8 cellular contexts compared by ENCODE assay signal in genomic region chr13:34941835-34942731, GRCh38. TPM values are rescaled to one million over a fixed set of nuclear protein-coding genes. Genes with fewer than 3 reads are reported as not detected.
DNase-seq lines count a peak whose midpoint lies in the region; ATAC-seq and TF ChIP-seq lines count a peak whose summit lies in the region.

Gene NBEA (plus strand): TSS chr13:34942270. CDS start chr13:34942821, 551 bp downstream.

- peaks cover 5% of the 10 kb centered on the region; the same call in 1 of the 2 replicates for H4K20me1 ChIP-seq in OCI-LY7 (ENCODE audit: insufficient read depth, low read length)

- H3K36me3 Mint-ChIP-seq in CD8-positive, alpha-beta memory T cell: no peaks in the 10 kb centered on the region
- peaks cover 2% of the 10 kb centered on the region for H3K36me3 Mint-ChIP-seq in activated T-cell treated with anti-CD3 and anti-CD28 coated beads, Interleukin-2, amount 50 U/mL, for 24 hours (ENCODE audit: low read depth)

- no peaks in the 10 kb centered on the region for H3K36me3 ChIP-seq in CD8-positive, alpha-beta memory T cell (ENCODE audit: insufficient read depth, low read length)
- no peaks in the 10 kb centered on the region for H3K36me3 ChIP-seq in OCI-LY7 (ENCODE audit: insufficient read depth, low read length)
- no peaks in the 10 kb centered on the region for H3K36me3 ChIP-seq in esophagus (ENCODE audit: control insufficient read depth in 2 of 2, insufficient read depth in 2 of 2, low read length in 1 of 2)
- no peaks in the 10 kb centered on the region for H3K36me3 ChIP-seq in mucosa of stomach (ENCODE audit: control insufficient read depth, insufficient read depth, low read length)

- POLR2A ChIA-PET in CD8-positive, alpha-beta memory T cell (lab: Charles Lee): no interaction called here
- POLR2A ChIA-PET in OCI-LY7 (lab: Charles Lee): interaction anchor here (0.6 kb wide), 1 partner anchor 9 kb away, joined by 3 read pairs; no protein-coding TSS in a partner anchor

- H3K4me2 ChIP-seq in OCI-LY7 (ENCODE audit: low read length): peak within 1 kb of the TSS; percentile 80

- H2AFZ ChIP-seq in OCI-LY7 (ENCODE audit: low read length): peak within 1 kb of the TSS; percentile 94

- H3K4me3 ChIP-seq in CD8-positive, alpha-beta memory T cell (ENCODE audit: low read length): peak within 1 kb of the TSS; percentile 31
- H3K4me3 ChIP-seq in OCI-LY7 (ENCODE audit: low read depth, low read length, poor library complexity, severe bottlenecking): peak within 1 kb of the TSS; percentile 96
- H3K4me3 ChIP-seq in esophagus (ENCODE audit: low read depth in 1 of 2, low read length in 2 of 2): peak within 1 kb of the TSS; percentile 69 to 91
- peak within 1 kb of the TSS; percentile 22 for H3K4me3 ChIP-seq in mucosa of stomach (ENCODE audit: low read length)

- BruUV-seq in OCI-LY7 (replicated peaks; lab: Mats Ljungman, UMichigan): no TSS peak

- CTCF ChIA-PET in CD8-positive, alpha-beta memory T cell (lab: Charles Lee): no interaction called here
- CTCF ChIA-PET in OCI-LY7 (lab: Charles Lee; ENCODE audit: unreplicated experiment): no interaction called here

- peaks cover 17% of the 10 kb centered on the region for H3K79me2 ChIP-seq in OCI-LY7 (ENCODE audit: insufficient read depth, low read depth, low read length)

- H3K9me3 Mint-ChIP-seq in CD8-positive, alpha-beta memory T cell: peaks cover 0 to 7% (median 0%) of the 10 kb centered on the region in 5 donors
- no peaks in the 10 kb centered on the region for H3K9me3 Mint-ChIP-seq in activated T-cell treated with anti-CD3 and anti-CD28 coated beads, Interleukin-2, amount 50 U/mL, for 24 hours

- peak within 1 kb of the TSS in 5 of 8 donors; percentile 23 to 56 (median 43) for H3K27ac Mint-ChIP-seq in CD8-positive, alpha-beta memory T cell
- H3K27ac Mint-ChIP-seq in activated T-cell treated with anti-CD3 and anti-CD28 coated beads, Interleukin-2, amount 50 U/mL, for 24 hours: peak within 1 kb of the TSS; percentile 84

- H3K27me3 Mint-ChIP-seq in CD8-positive, alpha-beta memory T cell: peaks cover 17 to 49% of the 10 kb centered on the region in 2 donors
- peaks cover 44% of the 10 kb centered on the region for H3K27me3 Mint-ChIP-seq in activated T-cell treated with anti-CD3 and anti-CD28 coated beads, Interleukin-2, amount 50 U/mL, for 24 hours

- H3K9me2 ChIP-seq in OCI-LY7 (ENCODE audit: insufficient read depth, low read length): no peaks in the 10 kb centered on the region

- no peak for TF ChIP-seq CTCF in OCI-LY7 (conservative IDR thresholded peaks at IDR 0.05; ENCODE audit: low read length)

- DNase-seq in CD8-positive, alpha-beta memory T cell: peak; percentile 23 to 89 (median 62)
- DNase-seq in HS-27A (ENCODE audit: low read depth) (peak; percentile 19), OCI-LY7 (ENCODE audit: low spot score) (peak; percentile 81)
- peak; percentile 85 for DNase-seq in activated T-cell treated with anti-CD3 and anti-CD28 coated beads, Interleukin-2, amount 50 U/mL, for 24 hours
- peak; percentile 40 to 55 for DNase-seq in stimulated activated CD8-positive, alpha-beta memory T cell treated with anti-CD3 and anti-CD28 coated beads, Interleukin-7, amount 100 ng/mL, for 1 hour (ENCODE audit: low read depth in 2 of 2)

- peak within 1 kb of the TSS; percentile 33 for H3K9ac ChIP-seq in mucosa of stomach (ENCODE audit: low read length)

- no peaks in the 10 kb centered on the region for H3K9me3 ChIP-seq in CD8-positive, alpha-beta memory T cell (ENCODE audit: low read length)
- H3K9me3 ChIP-seq in OCI-LY7 (ENCODE audit: low read length) (no peaks in the 10 kb centered on the region), esophagus (ENCODE audit: control insufficient read depth in 2 of 2, insufficient read depth in 1 of 2, low read depth in 1 of 2, low read length in 1 of 2) (no peaks in the 10 kb centered on the region), mucosa of stomach (ENCODE audit: control insufficient read depth, low read length) (no peaks in the 10 kb centered on the region)

- H3K27ac ChIP-seq in CD8-positive, alpha-beta memory T cell (ENCODE audit: low read depth, low read length): no peak within 1 kb of the TSS
- no peak within 1 kb of the TSS for H3K27ac ChIP-seq in OCI-LY7 (ENCODE audit: low read depth, low read length, poor library complexity, severe bottlenecking)
- peak within 1 kb of the TSS; percentile 42 to 60 for H3K27ac ChIP-seq in esophagus (ENCODE audit: low read depth in 2 of 2, low read length in 1 of 2)

- peak; percentile 59 for ATAC-seq in GM19468 (IDR thresholded peaks at IDR 0.05; ENCODE audit: extremely low read depth, unreplicated experiment)

- peaks cover 15% of the 10 kb centered on the region for H3K4me1 ChIP-seq in CD8-positive, alpha-beta memory T cell (ENCODE audit: insufficient read depth, low read length)
- H3K4me1 ChIP-seq in OCI-LY7 (ENCODE audit: insufficient read depth, low read length, poor library complexity, severe bottlenecking): peaks cover 33% of the 10 kb centered on the region
- peaks cover 0 to 6% of the 10 kb centered on the region in 2 donors for H3K4me1 ChIP-seq in esophagus (ENCODE audit: control insufficient read depth in 2 of 2, insufficient read depth in 2 of 2, low read length in 1 of 2)
- H3K4me1 ChIP-seq in mucosa of stomach (ENCODE audit: control insufficient read depth, insufficient read depth, low read length): no peaks in the 10 kb centered on the region

- intact Hi-C loops in OCI-LY7 (cut with micrococcal nuclease; ENCODE audit: unreplicated experiment): loop anchor here (2.0 kb wide), 1 partner anchor 215 kb away; no protein-coding TSS in a partner anchor

- peaks cover 6% of the 10 kb centered on the region for H3K27me3 ChIP-seq in CD8-positive, alpha-beta memory T cell (ENCODE audit: insufficient read depth, low read length, poor library complexity, severe bottlenecking)
- peaks cover 0 to 5% of the 10 kb centered on the region in 2 donors for H3K27me3 ChIP-seq in esophagus (ENCODE audit: control insufficient read depth in 1 of 2, insufficient read depth in 2 of 2, low read length in 2 of 2)
- H3K27me3 ChIP-seq in mucosa of stomach (ENCODE audit: control insufficient read depth, insufficient read depth, low read length): peaks cover 15% of the 10 kb centered on the region

- H3K4me3 Mint-ChIP-seq in CD8-positive, alpha-beta memory T cell: peak within 1 kb of the TSS; percentile 76 to 92 (median 84)
- peak within 1 kb of the TSS; percentile 88 for H3K4me3 Mint-ChIP-seq in activated T-cell treated with anti-CD3 and anti-CD28 coated beads, Interleukin-2, amount 50 U/mL, for 24 hours

- WGBS in esophagus, 2 donors: 0 to 1% methylated on average over 52 to 76 of the region's 76 CpGs

- H3K4me1 Mint-ChIP-seq in CD8-positive, alpha-beta memory T cell: peaks cover 10 to 29% (median 19%) of the 10 kb centered on the region in 3 donors
- H3K4me1 Mint-ChIP-seq in activated T-cell treated with anti-CD3 and anti-CD28 coated beads, Interleukin-2, amount 50 U/mL, for 24 hours (ENCODE audit: low read depth): peaks cover 24% of the 10 kb centered on the region

RNA-seq across cellular contexts. Expression of gene NBEA, which starts in this region (rescaled TPM):
- under 1 TPM; 0.20 to 0.24 TPM for total RNA-seq in CD8-positive, alpha-beta memory T cell
- polyA plus RNA-seq in CD8-positive, alpha-beta memory T cell: 0.14 TPM
- 3.6 and 3.8 TPM in 2 replicates for total RNA-seq in OCI-LY7 (2014; rRNA removed; shearing (Covaris generic))
- total RNA-seq in OCI-LY7 (2022): 9.0 and 11.0 TPM in 2 replicates
- polyA plus RNA-seq in esophagus: 1 to 10 TPM in 1 of 2 donors, under 1 TPM in 1; 0.51 to 1.6 TPM

Comparison
In these comparisons a context has a peak if more than half of its experiments do, and no peak if none do; other contexts are left out.
1. Peak in DNase-seq and H3K4me3 ChIP-seq in CD8-positive, alpha-beta memory T cell; RNA of the gene not detected or under 1 TPM.
2. DNase-seq: peak in every context shown above with its lines; median percentile 85 in activated T-cell treated with anti-CD3 and anti-CD28 coated beads, Interleukin-2, amount 50 U/mL, for 24 hours; 81 in OCI-LY7; 62 in CD8-positive, alpha-beta memory T cell; 48 in stimulated activated CD8-positive, alpha-beta memory T cell treated with anti-CD3 and anti-CD28 coated beads, Interleukin-7, amount 100 ng/mL, for 1 hour; 19 in HS-27A.
3. H3K27ac ChIP-seq: peak in esophagus (2 of 2); none in CD8-positive, alpha-beta memory T cell (single experiment) and OCI-LY7 (single experiment).
4. H3K4me3 ChIP-seq: peak in every context shown above with its lines; median percentile 96 in OCI-LY7; 80 in esophagus; 31 in CD8-positive, alpha-beta memory T cell; 22 in mucosa of stomach.